In the genomic region with DNA sequence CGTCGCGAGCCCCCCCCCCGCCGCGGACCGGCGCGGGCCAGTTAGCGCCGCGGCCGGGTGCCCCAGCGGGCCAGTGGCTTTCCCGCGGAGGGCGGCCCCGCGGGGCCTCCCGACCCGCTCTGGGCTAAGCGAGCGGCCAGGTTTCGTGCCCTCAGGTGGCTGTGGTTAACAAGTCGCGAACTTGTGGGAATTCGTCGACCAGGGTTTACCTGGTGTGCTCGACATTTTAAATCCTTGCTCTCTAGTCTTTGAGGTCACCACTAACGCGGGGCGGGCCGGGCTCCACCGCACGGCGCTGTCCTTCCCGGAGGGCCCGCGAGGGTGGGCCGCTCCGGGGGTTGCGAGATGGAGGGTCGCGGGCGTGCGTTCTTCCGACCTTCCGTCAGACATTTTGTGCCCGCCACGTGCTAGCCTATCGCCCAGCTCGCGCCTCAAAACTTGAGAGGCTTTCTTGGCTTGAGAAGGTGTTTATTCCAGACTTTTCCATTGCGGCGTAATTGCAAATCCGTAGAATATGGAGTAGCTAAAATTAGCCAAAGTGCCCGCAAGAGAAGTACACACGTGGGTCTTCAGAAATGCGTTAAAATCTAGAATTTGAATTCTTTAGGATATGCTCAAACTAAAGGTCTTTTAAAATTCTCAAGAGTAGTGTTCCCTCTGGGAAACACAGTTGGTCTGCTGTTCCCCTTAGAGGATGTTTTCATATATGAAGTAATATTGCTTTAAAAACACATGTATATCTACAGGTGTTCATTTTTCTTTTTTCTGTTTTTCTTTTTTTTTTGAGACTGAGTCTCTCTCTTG, we compare ENCODE assay signal across 1 cellular context.
A peak's percentile ranks its signal among the peaks of the same experiment; 100 is the strongest.
TF ChIP-seq lines count a peak whose summit lies in the region.

No MANE protein-coding gene starts in this region.

TF ChIP-seq in A549, 52 proteins besides CTCF, POLR2A, EP300 and RAD21 (continued from another document):
- no peak for TF ChIP-seq RNF2 (IDR thresholded peaks at IDR 0.05; ENCODE audit: borderline replicate concordance, low read depth)
- TF ChIP-seq HOXB13 (CRISPR knock-in tag; IDR thresholded peaks at IDR 0.05; ENCODE audit: low read depth) = 0 out of 2 replicates have a peak, but pooled peaks have one; percentile 53
- no peak for TF ChIP-seq HDAC2 (IDR thresholded peaks at IDR 0.05)
- peak; percentile 67; the same call in 1 of the 2 replicates for TF ChIP-seq RARB (CRISPR knock-in tag; IDR thresholded peaks at IDR 0.05)
- TF ChIP-seq ZSCAN20 (CRISPR knock-in tag; IDR thresholded peaks at IDR 0.05) = no peak
- no peak for TF ChIP-seq EHMT2 (IDR thresholded peaks at IDR 0.05; ENCODE audit: low read depth)
- TF ChIP-seq RCOR1 (IDR thresholded peaks at IDR 0.05; ENCODE audit: low read depth, low read length) = no peak
- no peak for TF ChIP-seq MAFK (IDR thresholded peaks at IDR 0.05; ENCODE audit: partially characterized antibody)
- 0 out of 2 replicates have a peak, but pooled peaks have one; percentile 16 for TF ChIP-seq FOXS1 (CRISPR knock-in tag; IDR thresholded peaks at IDR 0.05)
- 0 out of 2 replicates have a peak, but pooled peaks have one; percentile 27 for TF ChIP-seq EHF (CRISPR knock-in tag; IDR thresholded peaks at IDR 0.05)
- TF ChIP-seq SREBF2 (IDR thresholded peaks at IDR 0.05) = no peak
- TF ChIP-seq, protein P1, sequence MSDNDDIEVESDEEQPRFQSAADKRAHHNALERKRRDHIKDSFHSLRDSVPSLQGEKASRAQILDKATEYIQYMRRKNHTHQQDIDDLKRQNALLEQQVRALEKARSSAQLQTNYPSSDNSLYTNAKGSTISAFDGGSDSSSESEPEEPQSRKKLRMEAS (IDR thresholded peaks at IDR 0.05) = peak; percentile 90
- no peak for TF ChIP-seq CBX8 (IDR thresholded peaks at IDR 0.05)
- TF ChIP-seq MYC (IDR thresholded peaks at IDR 0.05; ENCODE audit: borderline replicate concordance, low read length) = peak; percentile 85
- TF ChIP-seq, protein P2, sequence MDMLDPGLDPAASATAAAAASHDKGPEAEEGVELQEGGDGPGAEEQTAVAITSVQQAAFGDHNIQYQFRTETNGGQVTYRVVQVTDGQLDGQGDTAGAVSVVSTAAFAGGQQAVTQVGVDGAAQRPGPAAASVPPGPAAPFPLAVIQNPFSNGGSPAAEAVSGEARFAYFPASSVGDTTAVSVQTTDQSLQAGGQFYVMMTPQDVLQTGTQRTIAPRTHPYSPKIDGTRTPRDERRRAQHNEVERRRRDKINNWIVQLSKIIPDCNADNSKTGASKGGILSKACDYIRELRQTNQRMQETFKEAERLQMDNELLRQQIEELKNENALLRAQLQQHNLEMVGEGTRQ (IDR thresholded peaks at IDR 0.05) = no peak
- TF ChIP-seq CEBPB (IDR thresholded peaks at IDR 0.05) = no peak
- TF ChIP-seq SMC3 (IDR thresholded peaks at IDR 0.05) = no peak
- TF ChIP-seq, protein P3, sequence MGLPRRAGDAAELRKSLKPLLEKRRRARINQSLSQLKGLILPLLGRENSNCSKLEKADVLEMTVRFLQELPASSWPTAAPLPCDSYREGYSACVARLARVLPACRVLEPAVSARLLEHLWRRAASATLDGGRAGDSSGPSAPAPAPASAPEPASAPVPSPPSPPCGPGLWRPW (IDR thresholded peaks at IDR 0.05) = no peak
- TF ChIP-seq, protein P4, sequence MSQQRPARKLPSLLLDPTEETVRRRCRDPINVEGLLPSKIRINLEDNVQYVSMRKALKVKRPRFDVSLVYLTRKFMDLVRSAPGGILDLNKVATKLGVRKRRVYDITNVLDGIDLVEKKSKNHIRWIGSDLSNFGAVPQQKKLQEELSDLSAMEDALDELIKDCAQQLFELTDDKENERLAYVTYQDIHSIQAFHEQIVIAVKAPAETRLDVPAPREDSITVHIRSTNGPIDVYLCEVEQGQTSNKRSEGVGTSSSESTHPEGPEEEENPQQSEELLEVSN (IDR thresholded peaks at IDR 0.05; ENCODE audit: borderline replicate concordance, low read depth) = peak; percentile 68
- peak; percentile 72; the same call in 1 of the 2 replicates for TF ChIP-seq HOXA7 (CRISPR knock-in tag; IDR thresholded peaks at IDR 0.05)
- TF ChIP-seq NPAS2 (CRISPR knock-in tag; IDR thresholded peaks at IDR 0.05; ENCODE audit: borderline replicate concordance) = no peak
- TF ChIP-seq JUN (IDR thresholded peaks at IDR 0.05) = 0 out of 5 replicates have a peak, but pooled peaks of 1 of the 2 experiments have one; percentile 12
- TF ChIP-seq, protein P5, sequence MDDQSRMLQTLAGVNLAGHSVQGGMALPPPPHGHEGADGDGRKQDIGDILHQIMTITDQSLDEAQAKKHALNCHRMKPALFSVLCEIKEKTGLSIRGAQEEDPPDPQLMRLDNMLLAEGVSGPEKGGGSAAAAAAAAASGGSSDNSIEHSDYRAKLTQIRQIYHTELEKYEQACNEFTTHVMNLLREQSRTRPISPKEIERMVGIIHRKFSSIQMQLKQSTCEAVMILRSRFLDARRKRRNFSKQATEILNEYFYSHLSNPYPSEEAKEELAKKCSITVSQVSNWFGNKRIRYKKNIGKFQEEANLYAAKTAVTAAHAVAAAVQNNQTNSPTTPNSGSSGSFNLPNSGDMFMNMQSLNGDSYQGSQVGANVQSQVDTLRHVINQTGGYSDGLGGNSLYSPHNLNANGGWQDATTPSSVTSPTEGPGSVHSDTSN (IDR thresholded peaks at IDR 0.05) = no peak
- TF ChIP-seq MAZ (IDR thresholded peaks at IDR 0.05; ENCODE audit: borderline replicate concordance, low read depth, low read length) = no peak
- no peak for TF ChIP-seq HEYL (CRISPR knock-in tag; IDR thresholded peaks at IDR 0.05)
- TF ChIP-seq CHD2 (IDR thresholded peaks at IDR 0.05; ENCODE audit: low read length, partially characterized antibody) = no peak
- no peak for TF ChIP-seq CHD4 (IDR thresholded peaks at IDR 0.05; ENCODE audit: borderline replicate concordance)
- peak; percentile 54; the same call in 1 of the 2 replicates for TF ChIP-seq HOXB5 (CRISPR knock-in tag; IDR thresholded peaks at IDR 0.05)
- no peak for TF ChIP-seq ZC3H11A (IDR thresholded peaks at IDR 0.05)
- peak; percentile 84 for TF ChIP-seq FOSB (CRISPR knock-in tag; IDR thresholded peaks at IDR 0.05)
- TF ChIP-seq RFX5 (IDR thresholded peaks at IDR 0.05) = no peak
- TF ChIP-seq PHF8 (IDR thresholded peaks at IDR 0.05; ENCODE audit: borderline replicate concordance, low read depth) = no peak
- TF ChIP-seq, protein P6, sequence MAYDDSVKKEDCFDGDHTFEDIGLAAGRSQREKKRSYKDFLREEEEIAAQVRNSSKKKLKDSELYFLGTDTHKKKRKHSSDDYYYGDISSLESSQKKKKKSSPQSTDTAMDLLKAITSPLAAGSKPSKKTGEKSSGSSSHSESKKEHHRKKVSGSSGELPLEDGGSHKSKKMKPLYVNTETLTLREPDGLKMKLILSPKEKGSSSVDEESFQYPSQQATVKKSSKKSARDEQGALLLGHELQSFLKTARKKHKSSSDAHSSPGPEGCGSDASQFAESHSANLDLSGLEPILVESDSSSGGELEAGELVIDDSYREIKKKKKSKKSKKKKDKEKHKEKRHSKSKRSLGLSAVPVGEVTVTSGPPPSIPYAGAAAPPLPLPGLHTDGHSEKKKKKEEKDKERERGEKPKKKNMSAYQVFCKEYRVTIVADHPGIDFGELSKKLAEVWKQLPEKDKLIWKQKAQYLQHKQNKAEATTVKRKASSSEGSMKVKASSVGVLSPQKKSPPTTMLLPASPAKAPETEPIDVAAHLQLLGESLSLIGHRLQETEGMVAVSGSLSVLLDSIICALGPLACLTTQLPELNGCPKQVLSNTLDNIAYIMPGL (CRISPR knock-in tag; IDR thresholded peaks at IDR 0.05; ENCODE audit: borderline replicate concordance) = no peak
- no peak for TF ChIP-seq JUNB (IDR thresholded peaks at IDR 0.05)
- no peak for TF ChIP-seq NFE2L2 (conservative IDR thresholded peaks at IDR 0.05; ENCODE audit: low read length)
- no peak for TF ChIP-seq BHLHE40 (IDR thresholded peaks at IDR 0.05; ENCODE audit: low read depth, low read length)
- TF ChIP-seq CBX2 (IDR thresholded peaks at IDR 0.05; ENCODE audit: borderline replicate concordance, low read depth) = no peak
